ENCODE assay signal across 20 cellular contexts in the genomic region with DNA sequence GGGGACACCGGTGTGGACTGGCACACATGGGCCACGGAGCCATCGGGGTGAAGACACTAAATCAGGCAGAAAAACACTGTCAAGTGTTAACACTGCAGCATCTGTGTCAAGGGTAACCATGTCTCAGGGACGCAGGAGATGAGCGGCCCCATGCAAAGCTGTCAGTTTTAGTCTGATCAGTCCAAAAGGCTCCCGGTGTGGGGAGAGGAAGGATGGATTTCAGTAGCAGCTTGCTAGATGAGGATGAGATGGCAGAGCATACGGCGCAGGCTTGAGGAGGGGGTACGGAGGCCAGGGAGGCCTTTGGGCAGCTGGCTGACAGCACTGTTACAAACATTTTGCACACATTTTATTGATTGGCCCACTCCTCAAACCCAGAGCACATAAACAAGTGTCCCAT.
DNase-seq lines count a peak whose midpoint lies in the region; ATAC-seq lines count a peak whose summit lies in the region.
"Had no signal": no experiment of that assay in that cellular context is flagged by ENCODE, and none has a peak within 500 bp of the region (broad histone marks: within the 10 kb centered on the region; RNA-seq: fewer than 3 reads in every experiment).

No MANE protein-coding gene starts in this region.

- DNase-seq in NCI-H2171 (lab: John Stamatoyannopoulos, UW) (peak; percentile 77), NT2/D1 (ENCODE audit: low read depth, low spot score) (no peak), neuronal stem cell (ENCODE audit: low spot score) (no peak), NCI-H1092 treated with DMSO at 0.1 percent for 48 hours (lab: John Stamatoyannopoulos, UW) (no peak), NCI-H2029 treated with DMSO at 0.1 percent for 48 hours (lab: John Stamatoyannopoulos, UW) (no peak), mesenchymal stem cell (no peak)
- DNase-seq: Calu3; CD8-positive, alpha-beta T cell; DMS53; EL; KG1; NCI-H1694 treated with DMSO at 0.1 percent for 48 hours; NCI-H2107; NCI-H748 treated with DMSO at 0.1 percent for 48 hours; PC-3 had no signal

- H3K4me2 ChIP-seq in neuronal stem cell (ENCODE audit: insufficient read depth, low read length, poor library complexity, severe bottlenecking): no peak overlapping the region
- no peak overlapping the region for H3K4me2 ChIP-seq in mesenchymal stem cell (ENCODE audit: low read length, poor library complexity, severe bottlenecking)
- H3K4me2 ChIP-seq: BLaER1 treated with 17β-estradiol and CSF1 and Interleukin-3, amounts not matched to agents 10 nM and 100 nM had no signal

- H2AFZ ChIP-seq in neuronal stem cell (ENCODE audit: low read length) (peak overlapping the region; percentile 11), mesenchymal stem cell (ENCODE audit: low read depth, low read length) (no peak overlapping the region)

- H3K4me1 ChIP-seq in NT2/D1 (ENCODE audit: insufficient read depth, insufficient read length): peaks cover 32% of the 10 kb centered on the region
- peaks cover 22 to 24% of the 10 kb centered on the region in 2 donors for H3K4me1 ChIP-seq in neuronal stem cell (ENCODE audit: control insufficient read depth in 2 of 2, insufficient read depth in 1 of 2, low read depth in 1 of 2, low read length in 2 of 2)
- H3K4me1 ChIP-seq in mesenchymal stem cell (ENCODE audit: control insufficient read depth, insufficient read depth, low read depth, low read length): peaks cover 7% of the 10 kb centered on the region

- H3K9me3 ChIP-seq in NT2/D1 (ENCODE audit: insufficient read depth, low read length) (no peaks in the 10 kb centered on the region), neuronal stem cell (replicated peaks in 1 of 2; ENCODE audit: control insufficient read depth in 2 of 2, insufficient read depth in 1 of 2, low read depth in 1 of 2, low read length in 2 of 2) (no peaks in the 10 kb centered on the region), mesenchymal stem cell (ENCODE audit: control insufficient read depth, low read length) (no peaks in the 10 kb centered on the region)
- H3K9me3 ChIP-seq: BLaER1 treated with 17β-estradiol and CSF1 and Interleukin-3, amounts not matched to agents 10 nM and 100 nM had no signal

- H3K4ac ChIP-seq in neuronal stem cell (ENCODE audit: low read length) (no peak overlapping the region), mesenchymal stem cell (ENCODE audit: low read depth in 1 of 2, low read length in 2 of 2) (no peak overlapping the region)

- peak overlapping the region; percentile 32 for H3K9ac ChIP-seq in NT2/D1 (ENCODE audit: insufficient read length, low read depth)
- H3K9ac ChIP-seq in neuronal stem cell (ENCODE audit: low read depth, low read length, poor library complexity): no peak overlapping the region
- no peak overlapping the region for H3K9ac ChIP-seq in mesenchymal stem cell (ENCODE audit: low read length)
- H3K9ac ChIP-seq: BLaER1 treated with 17β-estradiol and CSF1 and Interleukin-3, amounts not matched to agents 10 nM and 100 nM had no signal

- H3K14ac ChIP-seq in neuronal stem cell (ENCODE audit: low read length) (no peak overlapping the region), mesenchymal stem cell (ENCODE audit: low read length in 2 of 2) (no peak overlapping the region)

- H2BK120ac ChIP-seq in neuronal stem cell (ENCODE audit: low read depth, low read length) (no peak overlapping the region), mesenchymal stem cell (ENCODE audit: low read depth, low read length) (no peak overlapping the region)

- H3K27ac ChIP-seq in cingulate gyrus (ENCODE audit: low read depth, low read length) (peak overlapping the region; percentile 89), neuronal stem cell (replicated peaks; ENCODE audit: low read length) (no peak overlapping the region), mesenchymal stem cell (ENCODE audit: low read length, poor library complexity, severe bottlenecking) (no peak overlapping the region)
- H3K27ac ChIP-seq: BLaER1 treated with 17β-estradiol and CSF1 and Interleukin-3, amounts not matched to agents 10 nM and 100 nM; RWPE1 had no signal

- ATAC-seq in esophagus mucosa: no peak
- ATAC-seq: CD8-positive, alpha-beta T cell; HepG2; PC-3 had no signal

- H4K91ac ChIP-seq in neuronal stem cell (ENCODE audit: low read depth, low read length, poor library complexity) (no peak overlapping the region), mesenchymal stem cell (ENCODE audit: low read length) (no peak overlapping the region)

- H3K36me3 ChIP-seq in NT2/D1 (ENCODE audit: insufficient read depth, insufficient read length, low read length) (no peaks in the 10 kb centered on the region), neuronal stem cell (replicated peaks in 1 of 2; ENCODE audit: control insufficient read depth in 2 of 2, insufficient read depth in 2 of 2, low read length in 2 of 2) (no peaks in the 10 kb centered on the region), mesenchymal stem cell (ENCODE audit: control insufficient read depth in 1 of 2, insufficient read depth in 2 of 2, low read depth in 1 of 2, low read length in 2 of 2) (no peaks in the 10 kb centered on the region)
- H3K36me3 ChIP-seq: BLaER1 treated with 17β-estradiol and CSF1 and Interleukin-3, amounts not matched to agents 10 nM and 100 nM had no signal

- peaks cover 3% of the 10 kb centered on the region for H3K27me3 ChIP-seq in NT2/D1 (ENCODE audit: insufficient read depth, insufficient read length)
- H3K27me3 ChIP-seq in neuronal stem cell (ENCODE audit: control insufficient read depth in 3 of 3, insufficient read depth in 3 of 3, low read depth in 1 of 3, low read length in 3 of 3): no peaks in the 10 kb centered on the region
- peaks cover 0 to 22% of the 10 kb centered on the region in 2 experiments for H3K27me3 ChIP-seq in mesenchymal stem cell (ENCODE audit: control insufficient read depth in 1 of 2, insufficient read depth in 1 of 2, low read length in 2 of 2)
- H3K27me3 ChIP-seq: BLaER1 treated with 17β-estradiol and CSF1 and Interleukin-3, amounts not matched to agents 10 nM and 100 nM had no signal

- no CpG with 5 or more reads among the region's 9 CpGs for WGBS in neuronal stem cell (ENCODE audit: extremely low coverage in 2 of 2, insufficient read length in 2 of 2, insufficient replicate concordance in 1 of 2), 2 donors
- 86% methylated on average over 6 of the region's 9 CpGs for WGBS in mesenchymal stem cell

- peak overlapping the region; percentile 61 for H2AK5ac ChIP-seq in neuronal stem cell (ENCODE audit: low read depth, low read length)
- no peak overlapping the region for H2AK5ac ChIP-seq in mesenchymal stem cell (ENCODE audit: low read length, severe bottlenecking)

- no peak overlapping the region for H3K4me3 ChIP-seq in NT2/D1 (ENCODE audit: insufficient read length, low read depth)
- no peak overlapping the region for H3K4me3 ChIP-seq in neuronal stem cell (ENCODE audit: low read length in 2 of 2)
- H3K4me3 ChIP-seq in mesenchymal stem cell (ENCODE audit: insufficient read depth in 1 of 2, low read depth in 1 of 2, low read length in 2 of 2): no peak overlapping the region
- H3K4me3 ChIP-seq: BLaER1 treated with 17β-estradiol and CSF1 and Interleukin-3, amounts not matched to agents 10 nM and 100 nM had no signal

- H2BK5ac ChIP-seq in neuronal stem cell (ENCODE audit: low read length) (peak overlapping the region; percentile 29), mesenchymal stem cell (ENCODE audit: low read depth, low read length, poor library complexity, severe bottlenecking) (no peak overlapping the region)

- H4K8ac ChIP-seq in neuronal stem cell (ENCODE audit: low read depth, low read length) (no peak overlapping the region), mesenchymal stem cell (ENCODE audit: low read length) (no peak overlapping the region)

- H2BK15ac ChIP-seq in neuronal stem cell (ENCODE audit: low read length): peak overlapping the region; percentile 71
- no peak overlapping the region for H2BK15ac ChIP-seq in mesenchymal stem cell (ENCODE audit: low read depth, poor library complexity, severe bottlenecking)

- H3K23ac ChIP-seq in neuronal stem cell (ENCODE audit: low read depth, low read length, poor library complexity) (peak overlapping the region; percentile 10), mesenchymal stem cell (ENCODE audit: low read length in 2 of 2) (no peak overlapping the region)

- peak overlapping the region; percentile 76 for H2BK12ac ChIP-seq in neuronal stem cell (ENCODE audit: low read length)
- no peak overlapping the region for H2BK12ac ChIP-seq in mesenchymal stem cell (ENCODE audit: low read length in 2 of 2)

- H3K79me1 ChIP-seq in neuronal stem cell (ENCODE audit: low read depth, low read length) (peaks cover 1% of the 10 kb centered on the region), mesenchymal stem cell (replicated peaks; ENCODE audit: low read length, poor library complexity, severe bottlenecking) (no peaks in the 10 kb centered on the region)

- H3K18ac ChIP-seq in neuronal stem cell (ENCODE audit: low read length): peak overlapping the region; percentile 77
- H3K18ac ChIP-seq in mesenchymal stem cell (ENCODE audit: low read depth in 1 of 2, low read length in 2 of 2): no peak overlapping the region
